Comparison of ENCODE assay signal across 8 cellular contexts in the genomic region with DNA sequence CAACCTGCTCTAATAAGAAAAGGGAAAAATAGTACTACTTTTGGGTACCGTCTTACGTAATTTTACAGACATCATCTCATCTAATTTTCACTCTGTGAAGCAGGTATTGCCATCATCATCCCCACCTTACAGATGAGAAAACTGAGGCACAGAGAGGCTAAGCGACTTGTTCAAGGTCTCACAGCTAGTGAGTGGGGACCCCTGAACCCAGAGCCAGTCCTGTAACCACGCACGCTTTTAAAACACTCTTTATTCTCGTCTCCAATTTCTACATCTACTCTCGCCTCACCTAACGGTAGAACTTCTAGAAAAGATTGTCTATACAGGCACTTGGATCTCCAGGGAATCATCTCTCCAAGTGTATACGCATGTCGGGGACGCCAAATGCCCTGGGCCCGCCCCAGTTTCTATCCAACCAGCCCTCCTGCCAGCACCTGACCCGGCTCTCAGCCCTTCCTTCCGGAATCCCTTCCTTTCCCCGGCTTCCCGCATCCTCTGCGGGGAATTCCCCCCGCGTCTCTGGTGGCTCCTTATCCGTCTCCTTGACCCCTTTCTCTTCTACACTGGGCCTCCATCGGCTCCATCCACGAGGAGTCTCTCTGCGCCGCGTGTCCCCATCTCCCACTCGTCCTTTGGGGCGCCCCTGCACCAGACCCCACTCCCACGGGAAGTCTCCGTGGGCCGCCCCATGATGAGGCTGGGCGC. TPM values are rescaled to one million over a fixed set of nuclear protein-coding genes. Genes with fewer than 3 reads are reported as not detected.
A peak's percentile ranks its signal among the peaks of the same experiment; 100 is the strongest.
DNase-seq lines count a peak whose midpoint lies in the region; ATAC-seq and TF ChIP-seq lines count a peak whose summit lies in the region.

No MANE protein-coding gene starts in this region.

- H3K4me3 ChIP-seq in breast epithelium, result peak overlapping the region; percentile 54 to 95 (median 79)

- BruUV-seq in MCF 10A (replicated peaks; lab: Mats Ljungman, UMichigan), result no TSS peak

- H3K27me3 ChIP-seq in breast epithelium (no peaks in the 10 kb centered on the region), foreskin keratinocyte (no peaks in the 10 kb centered on the region)

- no peaks in the 10 kb centered on the region for H3K9me3 Mint-ChIP-seq in MCF 10A (ENCODE audit: unreplicated experiment)
- H3K9me3 Mint-ChIP-seq in activated CD4-positive, alpha-beta memory T cell treated with anti-CD3 and anti-CD28 coated beads, Interleukin-2, amount 10 ng/mL, durations not matched to agents 7 days and 5 days, result no peaks in the 10 kb centered on the region
- no peaks in the 10 kb centered on the region for H3K9me3 Mint-ChIP-seq in osteocyte (ENCODE audit: unreplicated experiment)

- no peaks in the 10 kb centered on the region for H3K9me3 ChIP-seq in breast epithelium

- no peaks in the 10 kb centered on the region for H3K36me3 ChIP-seq in breast epithelium

- no peaks in the 10 kb centered on the region for H3K27me3 Mint-ChIP-seq in MCF 10A (ENCODE audit: insufficient read depth, unreplicated experiment)
- no peaks in the 10 kb centered on the region for H3K27me3 Mint-ChIP-seq in activated CD4-positive, alpha-beta memory T cell treated with anti-CD3 and anti-CD28 coated beads, Interleukin-2, amount 10 ng/mL, durations not matched to agents 7 days and 5 days
- no peaks in the 10 kb centered on the region for H3K27me3 Mint-ChIP-seq in osteocyte (ENCODE audit: unreplicated experiment)

- H3K4me3 Mint-ChIP-seq in MCF 10A (ENCODE audit: unreplicated experiment), result no peak overlapping the region
- peak overlapping the region; percentile 93 for H3K4me3 Mint-ChIP-seq in activated CD4-positive, alpha-beta memory T cell treated with anti-CD3 and anti-CD28 coated beads, Interleukin-2, amount 10 ng/mL, durations not matched to agents 7 days and 5 days
- no peak overlapping the region for H3K4me3 Mint-ChIP-seq in osteocyte (ENCODE audit: unreplicated experiment)

- intact Hi-C loops in breast epithelium (cut with DNase I; ENCODE audit: low total_unique reads), result loop anchor here (2.0 kb wide), 1 partner anchor 59 kb away; no protein-coding TSS in a partner anchor
- intact Hi-C loops in MCF 10A (cut with micrococcal nuclease), result no loop called here

- H3K27ac Mint-ChIP-seq in MCF 10A (ENCODE audit: low read depth, unreplicated experiment) (no peak overlapping the region), osteocyte (ENCODE audit: unreplicated experiment) (peak overlapping the region; percentile 99)
- H3K27ac Mint-ChIP-seq in activated CD4-positive, alpha-beta memory T cell treated with anti-CD3 and anti-CD28 coated beads, Interleukin-2, amount 10 ng/mL, durations not matched to agents 7 days and 5 days, result peak overlapping the region; percentile 100

- CTCF ChIA-PET in MCF 10A (lab: Yijun Ruan, JAX), result no interaction called here
- CTCF ChIA-PET in activated CD4-positive, alpha-beta memory T cell treated with anti-CD3 and anti-CD28 coated beads, Interleukin-2, amount 10 ng/mL, durations not matched to agents 7 days and 5 days (lab: Charles Lee), result interaction anchor here (0.9 to 4.3 kb wide), 8 partner anchors 9 to 133 kb away, joined by 3 to 24 read pairs (median 8); no protein-coding TSS in a partner anchor

- TF ChIP-seq POLR2A in breast epithelium (IDR thresholded peaks at IDR 0.05), result no peak

- H3K36me3 Mint-ChIP-seq in MCF 10A (ENCODE audit: insufficient read depth, unreplicated experiment) (no peaks in the 10 kb centered on the region), osteocyte (ENCODE audit: unreplicated experiment) (no peaks in the 10 kb centered on the region)
- H3K36me3 Mint-ChIP-seq in activated CD4-positive, alpha-beta memory T cell treated with anti-CD3 and anti-CD28 coated beads, Interleukin-2, amount 10 ng/mL, durations not matched to agents 7 days and 5 days (ENCODE audit: low read depth), result peaks cover 41% of the 10 kb centered on the region

- peak overlapping the region; percentile 85 to 93 for H3K27ac ChIP-seq in breast epithelium
- H3K27ac ChIP-seq in foreskin keratinocyte, result peak overlapping the region; percentile 75

- H3K4me1 Mint-ChIP-seq in MCF 10A (ENCODE audit: insufficient read depth, unreplicated experiment) (peaks cover 15% of the 10 kb centered on the region), osteocyte (ENCODE audit: unreplicated experiment) (peaks cover 81% of the 10 kb centered on the region)
- peaks cover 79% of the 10 kb centered on the region for H3K4me1 Mint-ChIP-seq in activated CD4-positive, alpha-beta memory T cell treated with anti-CD3 and anti-CD28 coated beads, Interleukin-2, amount 10 ng/mL, durations not matched to agents 7 days and 5 days

- no peak for TF ChIP-seq CTCF in breast epithelium (IDR thresholded peaks at IDR 0.05)
- no peak for TF ChIP-seq CTCF in MCF 10A (IDR thresholded peaks at IDR 0.05; ENCODE audit: unreplicated experiment)
- TF ChIP-seq CTCF in foreskin keratinocyte (conservative IDR thresholded peaks at IDR 0.05), result no peak
- no peak for TF ChIP-seq CTCF in osteocyte (IDR thresholded peaks at IDR 0.05)

- DNase-seq in breast epithelium (ENCODE audit: low spot score in 2 of 2) (no peak), MCF 10A (ENCODE audit: unreplicated experiment) (no peak), foreskin keratinocyte (peak in 1 of 2 donors; percentile 24), osteocyte (ENCODE audit: extremely low spot score, unreplicated experiment) (no peak)
- DNase-seq in activated CD4-positive, alpha-beta memory T cell treated with anti-CD3 and anti-CD28 coated beads, Interleukin-2, amount 10 ng/mL, durations not matched to agents 7 days and 5 days, result peak; percentile 52

- POLR2A ChIA-PET in MCF 10A (lab: Yijun Ruan, JAX), result interaction anchor here (1.0 to 1.6 kb wide), 2 partner anchors 12 to 85 kb away, joined by 3 read pairs; no protein-coding TSS in a partner anchor
- POLR2A ChIA-PET in activated CD4-positive, alpha-beta memory T cell treated with anti-CD3 and anti-CD28 coated beads, Interleukin-2, amount 10 ng/mL, durations not matched to agents 7 days and 5 days (lab: Charles Lee), result interaction anchor here (0.9 to 26.0 kb wide), 7 partner anchors 8 to 194 kb away, joined by 6 to 1205 read pairs (median 31); a partner anchor contains a TSS

- H3K4me1 ChIP-seq in breast epithelium, result no peaks in the 10 kb centered on the region
- peaks cover 11% of the 10 kb centered on the region for H3K4me1 ChIP-seq in foreskin keratinocyte

- ATAC-seq in foreskin keratinocyte (peak; percentile 29), GM21786 (IDR thresholded peaks at IDR 0.05; ENCODE audit: unreplicated experiment) (no peak), HG03139 (IDR thresholded peaks at IDR 0.05; ENCODE audit: unreplicated experiment) (no peak), HG03095 (IDR thresholded peaks at IDR 0.05; ENCODE audit: unreplicated experiment) (no peak)

RNA-seq across cellular contexts. Expression of a gene that starts 1.6 kb away (rescaled TPM):
- total RNA-seq in breast epithelium (1 to 10 TPM; 4.9 to 8.6 (median 7.3) TPM), MCF 10A (2022) (0.84 and 1.2 TPM in 2 replicates), foreskin keratinocyte (0.78 and 0.99 TPM in 2 replicates), osteocyte (7.1 and 7.8 TPM in 2 replicates)
- total RNA-seq in activated CD4-positive, alpha-beta memory T cell treated with anti-CD3 and anti-CD28 coated beads, Interleukin-2, amount 10 ng/mL, durations not matched to agents 7 days and 5 days, result 10 to 100 TPM; 73.6 to 74.3 TPM
- 0.56 and 0.78 TPM in 2 replicates for polyA plus RNA-seq in foreskin keratinocyte

RNA-seq across cellular contexts. Expression of a gene that starts 51.2 kb away (rescaled TPM):
- total RNA-seq in breast epithelium, result 10 to 100 TPM; 16.5 to 33.1 (median 19.0) TPM
- 39.6 and 61.0 TPM in 2 replicates for total RNA-seq in MCF 10A (2022)
- 100 to 1,000 TPM; 229 TPM for total RNA-seq in activated CD4-positive, alpha-beta memory T cell treated with anti-CD3 and anti-CD28 coated beads, Interleukin-2, amount 10 ng/mL, durations not matched to agents 7 days and 5 days
- total RNA-seq in foreskin keratinocyte, result 67.2 and 82.1 TPM in 2 replicates
- 89.0 and 105 TPM in 2 replicates for polyA plus RNA-seq in foreskin keratinocyte
- 194 and 212 TPM in 2 replicates for total RNA-seq in osteocyte
